16 cellular contexts compared by ENCODE assay signal in genomic region chr9:101706929-101707328, GRCh38.
DNase-seq lines count a peak whose midpoint lies in the region; ATAC-seq and TF ChIP-seq lines count a peak whose summit lies in the region.
"Had no signal": no experiment of that assay in that cellular context is flagged by ENCODE, and none has a peak within 500 bp of the region (broad histone marks: within the 10 kb centered on the region; RNA-seq: fewer than 3 reads in every experiment).

No MANE protein-coding gene starts in this region.

- H3K79me2 ChIP-seq in KMS-11 (ENCODE audit: insufficient read depth, low read depth), result no peaks in the 10 kb centered on the region

- TF ChIP-seq CTCF in KMS-11 (conservative IDR thresholded peaks at IDR 0.05; ENCODE audit: low read depth, low read length), result no peak

- peak overlapping the region; percentile 46 for H3K4me2 ChIP-seq in KMS-11

- ATAC-seq in HG02885 (IDR thresholded peaks at IDR 0.05; ENCODE audit: poor library complexity, unreplicated experiment), result no peak

- DNase-seq in NCI-H146 (lab: John Stamatoyannopoulos, UW) (peak; percentile 26), NCI-H146 treated with DMSO at 0.1 percent for 48 hours (lab: John Stamatoyannopoulos, UW; ENCODE audit: unreplicated experiment) (no peak), SK-N-MC (ENCODE audit: low read depth, low spot score) (peak; percentile 8), MV-4-11 (lab: John Stamatoyannopoulos, UW) (no peak)
- DNase-seq: ACHN; Calu3; CD4-positive, CD25-positive, alpha-beta regulatory T cell; DMS 273 treated with DMSO at 0.1 percent for 48 hours; DND-41; GDM1; GOT3; H9 had no signal

- H3K9me3 ChIP-seq in SK-N-MC (ENCODE audit: low read depth, low read length), result no peaks in the 10 kb centered on the region
- no peaks in the 10 kb centered on the region for H3K9me3 ChIP-seq in mucosa of rectum (ENCODE audit: control insufficient read depth in 2 of 2, low read length in 2 of 2)

- H2AFZ ChIP-seq in KMS-11 (ENCODE audit: low read depth), result 0 out of 2 replicates have a peak overlapping the region, but pooled peaks have one; percentile 15

- peak overlapping the region; percentile 14; the same call in 1 of the 2 replicates for H3K27ac ChIP-seq in KMS-11
- no peak overlapping the region for H3K27ac ChIP-seq in SK-N-MC
- peak overlapping the region; percentile 25 to 62 for H3K27ac ChIP-seq in mucosa of rectum (ENCODE audit: low read depth in 2 of 2, low read length in 2 of 2)
- H3K27ac ChIP-seq: BLaER1 treated with 17β-estradiol and CSF1 and Interleukin-3, amounts not matched to agents 10 nM and 100 nM had no signal

- H4K20me1 ChIP-seq in KMS-11 (ENCODE audit: insufficient read depth), result no peaks in the 10 kb centered on the region
- H4K20me1 ChIP-seq: BLaER1 treated with 17β-estradiol and CSF1 and Interleukin-3, amounts not matched to agents 10 nM and 100 nM had no signal

- no peak overlapping the region for H3K4me3 ChIP-seq in KMS-11 (IDR thresholded peaks at IDR 0.05; ENCODE audit: insufficient read depth, low read depth, low read length)
- H3K4me3 ChIP-seq in SK-N-MC, result 0 out of 2 replicates have a peak overlapping the region, but pooled peaks have one; percentile 8
- H3K4me3 ChIP-seq in mucosa of rectum (ENCODE audit: low read length in 2 of 2), result no peak overlapping the region
- H3K4me3 ChIP-seq: BLaER1 treated with 17β-estradiol and CSF1 and Interleukin-3, amounts not matched to agents 10 nM and 100 nM had no signal

- H3K27me3 ChIP-seq in KMS-11 (ENCODE audit: insufficient read depth, low read depth) (no peaks in the 10 kb centered on the region), mucosa of rectum (ENCODE audit: control insufficient read depth in 2 of 2, insufficient read depth in 2 of 2, low read length in 2 of 2) (no peaks in the 10 kb centered on the region)
- H3K27me3 ChIP-seq: BLaER1 treated with 17β-estradiol and CSF1 and Interleukin-3, amounts not matched to agents 10 nM and 100 nM had no signal

- no peaks in the 10 kb centered on the region for H3K36me3 ChIP-seq in KMS-11 (ENCODE audit: insufficient read depth)
- H3K36me3 ChIP-seq in SK-N-MC (ENCODE audit: insufficient read depth, low read length), result no peaks in the 10 kb centered on the region
- H3K36me3 ChIP-seq in mucosa of rectum (ENCODE audit: control insufficient read depth in 2 of 2, insufficient read depth in 2 of 2, low read length in 2 of 2), result no peaks in the 10 kb centered on the region
- H3K36me3 ChIP-seq: BLaER1 treated with 17β-estradiol and CSF1 and Interleukin-3, amounts not matched to agents 10 nM and 100 nM had no signal

- H3K4me1 ChIP-seq in KMS-11 (ENCODE audit: low read depth, poor library complexity, severe bottlenecking), result peaks cover 19% of the 10 kb centered on the region
- peaks cover 9 to 31% of the 10 kb centered on the region in 2 donors for H3K4me1 ChIP-seq in mucosa of rectum (ENCODE audit: control insufficient read depth in 2 of 2, insufficient read depth in 2 of 2, low read length in 2 of 2)

- H3K9ac ChIP-seq in KMS-11 (no peak overlapping the region), SK-N-MC (ENCODE audit: insufficient read length) (no peak overlapping the region), mucosa of rectum (ENCODE audit: low read depth in 1 of 2, low read length in 2 of 2) (no peak overlapping the region)
- H3K9ac ChIP-seq: BLaER1 treated with 17β-estradiol and CSF1 and Interleukin-3, amounts not matched to agents 10 nM and 100 nM had no signal

Comparison
In these comparisons a context has a peak if more than half of its experiments do, and no peak if none do; other contexts are left out.
1. DNase-seq: peak in NCI-H146 (single experiment) and SK-N-MC (single experiment); none in NCI-H146 treated with DMSO at 0.1 percent for 48 hours (single experiment) and MV-4-11 (single experiment).